ENCODE assay signal across 8 cellular contexts in genomic region chr2:9004338-9005204, GRCh38. TPM values are rescaled to one million over a fixed set of nuclear protein-coding genes. Genes with fewer than 3 reads are reported as not detected.
DNase-seq lines count a peak whose midpoint lies in the region; ATAC-seq and TF ChIP-seq lines count a peak whose summit lies in the region.

No MANE protein-coding gene starts in this region.

- no peak for TF ChIP-seq CTCF in stomach (IDR thresholded peaks at IDR 0.05)

- H3K4me1 Mint-ChIP-seq in activated naive CD8-positive, alpha-beta T cell treated with anti-CD3 and anti-CD28 coated beads, Interleukin-2, amount 50 U/mL, for 24 hours, result peaks cover 13% of the 10 kb centered on the region

- no peaks in the 10 kb centered on the region for H3K27me3 ChIP-seq in stomach

- no peaks in the 10 kb centered on the region for H3K9me3 Mint-ChIP-seq in activated naive CD8-positive, alpha-beta T cell treated with anti-CD3 and anti-CD28 coated beads, Interleukin-2, amount 50 U/mL, for 24 hours

- H3K27ac ChIP-seq in stomach, result peak overlapping the region; percentile 83 to 91 (median 88)

- H3K36me3 Mint-ChIP-seq in activated naive CD8-positive, alpha-beta T cell treated with anti-CD3 and anti-CD28 coated beads, Interleukin-2, amount 50 U/mL, for 24 hours (ENCODE audit: low read depth), result no peaks in the 10 kb centered on the region

- peaks cover 0 to 39% (median 18%) of the 10 kb centered on the region in 4 donors for H3K4me1 ChIP-seq in stomach

- H3K4me3 Mint-ChIP-seq in activated naive CD8-positive, alpha-beta T cell treated with anti-CD3 and anti-CD28 coated beads, Interleukin-2, amount 50 U/mL, for 24 hours, result peak overlapping the region; percentile 62

- no peak for TF ChIP-seq POLR2A in stomach (IDR thresholded peaks at IDR 0.05)

- peak overlapping the region; percentile 76 to 87 (median 82) for H3K4me3 ChIP-seq in stomach

- no peak for TF ChIP-seq EP300 in stomach (IDR thresholded peaks at IDR 0.05)

- H3K36me3 ChIP-seq in stomach, result no peaks in the 10 kb centered on the region

- no peaks in the 10 kb centered on the region for H3K9me3 ChIP-seq in stomach

- 22 to 34% (median 25%) methylated on average over 17 to 25 of the region's 25 CpGs for WGBS in stomach, 5 donors

- H3K27me3 Mint-ChIP-seq in activated naive CD8-positive, alpha-beta T cell treated with anti-CD3 and anti-CD28 coated beads, Interleukin-2, amount 50 U/mL, for 24 hours, result peaks cover 10% of the 10 kb centered on the region

- DNase-seq in AG08396 (ENCODE audit: low spot score) (peak; percentile 41), islet precursor cell (peak; percentile 75), stomach (no peak), MV-4-11 (lab: John Stamatoyannopoulos, UW) (no peak)
- no peak for DNase-seq in activated naive CD8-positive, alpha-beta T cell treated with anti-CD3 and anti-CD28 coated beads, Interleukin-2, amount 50 U/mL, for 24 hours
- no peak for DNase-seq in activated CD8-positive, alpha-beta memory T cell treated with anti-CD3 and anti-CD28 coated beads for 24 hours

- peak overlapping the region; percentile 43 for H3K27ac Mint-ChIP-seq in activated naive CD8-positive, alpha-beta T cell treated with anti-CD3 and anti-CD28 coated beads, Interleukin-2, amount 50 U/mL, for 24 hours

- peak; percentile 24 for ATAC-seq in HG02943 (IDR thresholded peaks at IDR 0.05; ENCODE audit: low read depth, unreplicated experiment)
- no peak for ATAC-seq in activated naive CD8-positive, alpha-beta T cell treated with anti-CD3 and anti-CD28 coated beads, Interleukin-2, amount 50 U/mL, for 24 hours
- no peak for ATAC-seq in GM18861 (IDR thresholded peaks at IDR 0.05; ENCODE audit: unreplicated experiment)

- intact Hi-C loops in stomach (cut with DNase I; ENCODE audit: low total_unique reads), result no loop called here

RNA-seq across cellular contexts. Expression of gene MBOAT2, which starts 1.1 kb away (rescaled TPM):
- total RNA-seq in stomach, result 10 to 100 TPM in 4 of 5 donors, 1 to 10 TPM in 1; 10.0 to 65.5 (median 14.2) TPM
- polyA plus RNA-seq in stomach, result 10 to 100 TPM in 1 of 3 donors, 1 to 10 TPM in 2; 2.2 to 15.4 (median 3.2) TPM

Comparison
In these comparisons a context has a peak if more than half of its experiments do, and no peak if none do; other contexts are left out.
1. DNase-seq: peak in AG08396 (single experiment) and islet precursor cell (single experiment); none in activated naive CD8-positive, alpha-beta T cell treated with anti-CD3 and anti-CD28 coated beads, Interleukin-2, amount 50 U/mL, for 24 hours (single experiment), stomach (single experiment), MV-4-11 (single experiment) and activated CD8-positive, alpha-beta memory T cell treated with anti-CD3 and anti-CD28 coated beads for 24 hours (single experiment).